In genomic region chr6:53627391-53628218, GRCh38 we compare ENCODE assay signal across 18 cellular contexts. TPM values are rescaled to one million over a fixed set of nuclear protein-coding genes. Genes with fewer than 3 reads are reported as not detected.
DNase-seq lines count a peak whose midpoint lies in the region; ATAC-seq, FAIRE-seq and TF ChIP-seq lines count a peak whose summit lies in the region.
"Had no signal": no experiment of that assay in that cellular context is flagged by ENCODE, and none has a peak within 500 bp of the region (broad histone marks: within the 10 kb centered on the region; RNA-seq: fewer than 3 reads in every experiment).

No MANE protein-coding gene starts in this region.

- TF ChIP-seq POLR2A in suprapubic skin (IDR thresholded peaks at IDR 0.05): no peak
- no peak for TF ChIP-seq POLR2A in thyroid gland (IDR thresholded peaks at IDR 0.05)

- peak; percentile 73 for FAIRE-seq in keratinocyte (lab: Jason Lieb, UNC)
- FAIRE-seq: GM18507, TTC549 had no signal

- no peaks in the 10 kb centered on the region for H3K4me1 ChIP-seq in ascending aorta
- peaks cover 65% of the 10 kb centered on the region for H3K4me1 ChIP-seq in keratinocyte (ENCODE audit: control insufficient read depth, extremely low read depth, insufficient read depth, low read length)
- H3K4me1 ChIP-seq in suprapubic skin: peaks cover 20% of the 10 kb centered on the region
- H3K4me1 ChIP-seq in left ventricle myocardium inferior: no peaks in the 10 kb centered on the region
- no peaks in the 10 kb centered on the region for H3K4me1 ChIP-seq in thyroid gland

- TF ChIP-seq EP300 in suprapubic skin (IDR thresholded peaks at IDR 0.05): no peak

- no peaks in the 10 kb centered on the region for H3K36me3 ChIP-seq in ascending aorta
- no peaks in the 10 kb centered on the region for H3K36me3 ChIP-seq in keratinocyte (ENCODE audit: control insufficient read depth in 2 of 2, extremely low read depth in 1 of 2, insufficient read depth in 2 of 2, low read length in 2 of 2)
- H3K36me3 ChIP-seq in suprapubic skin: no peaks in the 10 kb centered on the region
- no peaks in the 10 kb centered on the region for H3K36me3 ChIP-seq in left ventricle myocardium inferior
- H3K36me3 ChIP-seq in thyroid gland: no peaks in the 10 kb centered on the region
- H3K36me3 ChIP-seq: heart right ventricle had no signal

- H4K20me1 ChIP-seq in keratinocyte (ENCODE audit: control insufficient read depth, extremely low read depth, insufficient read depth, low read length): no peaks in the 10 kb centered on the region

- peak overlapping the region; percentile 77 for H3K9ac ChIP-seq in keratinocyte (ENCODE audit: control insufficient read depth, extremely low read depth, insufficient read depth, low read length)

- 58% methylated on average over 7 of the region's 7 CpGs for WGBS in suprapubic skin
- 88 to 93% methylated on average over 7 of the region's 7 CpGs for WGBS in thyroid gland, 2 donors

- ATAC-seq in GM21737 (IDR thresholded peaks at IDR 0.05; ENCODE audit: unreplicated experiment): no peak
- ATAC-seq: effector memory CD8-positive, alpha-beta T cell; heart right ventricle had no signal

- DNase-seq in Jurkat, Clone E6-1 (ENCODE audit: low read depth, low spot score): peak; percentile 10
- DNase-seq in ascending aorta (ENCODE audit: low spot score in 2 of 2): no peak
- no peak for DNase-seq in keratinocyte (ENCODE audit: low read depth, low spot score)
- DNase-seq in suprapubic skin (ENCODE audit: low spot score in 2 of 2): no peak
- no peak for DNase-seq in left ventricle myocardium inferior
- no peak for DNase-seq in NCI-H774 (lab: John Stamatoyannopoulos, UW)
- no peak for DNase-seq in thyroid gland
- DNase-seq: activated CD4-positive, alpha-beta T cell treated with anti-CD3 and anti-CD28 coated beads for 48 hours; activated effector memory CD4-positive, alpha-beta T cell treated with Interleukin-2 at 50 U/mL for 16 hours; effector memory CD8-positive, alpha-beta T cell; heart right ventricle; MV-4-11; NCI-H2081 treated with DMSO at 0.1 percent for 48 hours; retina had no signal

- no peak for TF ChIP-seq CTCF in ascending aorta (IDR thresholded peaks at IDR 0.05)
- TF ChIP-seq CTCF in keratinocyte (optimal IDR thresholded peaks at IDR 0.05 in 1 of 3, IDR thresholded peaks at IDR 0.05 in 1 of 3, conservative IDR thresholded peaks at IDR 0.05 in 1 of 3; ENCODE audit: extremely low read depth in 1 of 3, insufficient read depth in 2 of 3, low read length in 3 of 3): no peak
- TF ChIP-seq CTCF in suprapubic skin (IDR thresholded peaks at IDR 0.05): no peak
- TF ChIP-seq CTCF in left ventricle myocardium inferior (IDR thresholded peaks at IDR 0.05; ENCODE audit: borderline replicate concordance): no peak
- TF ChIP-seq CTCF in thyroid gland (IDR thresholded peaks at IDR 0.05): no peak

- H3K79me2 ChIP-seq in keratinocyte (ENCODE audit: control insufficient read depth, insufficient read depth, low read length): no peaks in the 10 kb centered on the region

- peak overlapping the region; percentile 79 for H3K4me2 ChIP-seq in keratinocyte (ENCODE audit: control insufficient read depth, extremely low read depth, insufficient read depth, low read depth, low read length)

- H3K4me3 ChIP-seq in Jurkat, Clone E6-1 (ENCODE audit: low read length): no peak overlapping the region
- H3K4me3 ChIP-seq in ascending aorta (peak overlapping the region; percentile 24 to 53), keratinocyte (ENCODE audit: control insufficient read depth in 2 of 3, extremely low read depth in 1 of 3, insufficient read depth in 2 of 3, low read depth in 1 of 3, low read length in 3 of 3) (peak overlapping the region; percentile 5 to 57 (median 30)), suprapubic skin (no peak overlapping the region), left ventricle myocardium inferior (no peak overlapping the region), thyroid gland (replicated peaks in 1 of 3) (no peak overlapping the region)
- H3K4me3 ChIP-seq: heart right ventricle had no signal

- H3K27me3 ChIP-seq in ascending aorta: no peaks in the 10 kb centered on the region
- no peaks in the 10 kb centered on the region for H3K27me3 ChIP-seq in keratinocyte (ENCODE audit: control insufficient read depth, extremely low read depth, insufficient read depth, low read length)
- no peaks in the 10 kb centered on the region for H3K27me3 ChIP-seq in suprapubic skin
- peaks cover 7% of the 10 kb centered on the region for H3K27me3 ChIP-seq in left ventricle myocardium inferior (ENCODE audit: low read depth)
- H3K27me3 ChIP-seq in thyroid gland: no peaks in the 10 kb centered on the region

- H2AFZ ChIP-seq in keratinocyte (ENCODE audit: control insufficient read depth, low read length): peak overlapping the region; percentile 49

- intact Hi-C loops in ascending aorta (cut with DNase I): no loop called here
- intact Hi-C loops in left ventricle myocardium inferior (cut with micrococcal nuclease): no loop called here
- intact Hi-C loops in thyroid gland (cut with DNase I): no loop called here

- H3K9me3 ChIP-seq in ascending aorta: no peaks in the 10 kb centered on the region
- no peaks in the 10 kb centered on the region for H3K9me3 ChIP-seq in keratinocyte (ENCODE audit: control insufficient read depth, low read depth, low read length)
- no peaks in the 10 kb centered on the region for H3K9me3 ChIP-seq in suprapubic skin
- H3K9me3 ChIP-seq in left ventricle myocardium inferior (replicated peaks): no peaks in the 10 kb centered on the region
- no peaks in the 10 kb centered on the region for H3K9me3 ChIP-seq in thyroid gland
- H3K9me3 ChIP-seq: heart right ventricle had no signal

- H3K27ac ChIP-seq in ascending aorta (peak overlapping the region in 1 of 2 donors; percentile 33), keratinocyte (ENCODE audit: control insufficient read depth, insufficient read depth, low read length) (peak overlapping the region; percentile 96), suprapubic skin (peak overlapping the region; percentile 44), left ventricle myocardium inferior (replicated peaks) (no peak overlapping the region), thyroid gland (no peak overlapping the region)
- H3K27ac ChIP-seq: heart right ventricle had no signal

- dilution Hi-C loops in keratinocyte (cut with MboI; ENCODE audit: extremely low pct_ligation_motif_present, low sequenced_read_pairs): no loop called here

- no peaks in the 10 kb centered on the region for H3K9me1 ChIP-seq in keratinocyte (ENCODE audit: control insufficient read depth, extremely low read depth, insufficient read depth, low read length)

RNA-seq across cellular contexts. Expression of gene KLHL31, which starts 38.0 kb away (rescaled TPM):
- polyA plus RNA-seq in Jurkat, Clone E6-1 (2012; ENCODE audit: insufficient read depth, insufficient read length): 0.25 TPM
- total RNA-seq in ascending aorta (0.21 TPM), suprapubic skin (1 to 10 TPM in 2 of 4 donors, under 1 TPM in 2; 0.79 to 5.4 (median 0.95) TPM), left ventricle myocardium inferior (299 TPM), thyroid gland (1 to 10 TPM in 2 of 4 donors, under 1 TPM in 2; 0.54 to 1.6 (median 1.0) TPM)
- 0.08 to 0.76 TPM (median 0.42 TPM) in 3 replicates for polyA plus RNA-seq in keratinocyte
- 1.1 TPM for polyA plus RNA-seq in keratinocyte (2011; ENCODE audit: low read depth)
- 0.17 and 0.26 TPM in 2 replicates for polyA plus RNA-seq in keratinocyte (2011; cell fraction: cytosol; rRNA removed)
- polyA plus RNA-seq in keratinocyte (2011; cell fraction: nucleus; rRNA removed): 3.1 and 3.2 TPM in 2 replicates
- 0.19 and 2.2 TPM in 2 replicates for polyA plus RNA-seq in keratinocyte (2012; ENCODE audit: low replicate concordance)
- 0.99 to 1.1 TPM in 2 of 3 replicates, not detected in the other for polyA minus RNA-seq in keratinocyte
- not detected for polyA minus RNA-seq in keratinocyte (2011; cell fraction: cytosol; rRNA and poly(A)+ RNA removed)
- 1.3 and 3.5 TPM in 2 replicates for polyA minus RNA-seq in keratinocyte (2011; cell fraction: nucleus; rRNA and poly(A)+ RNA removed)
- total RNA-seq: RPMI7951 had no signal

Comparison
In these comparisons a context has a peak if more than half of its experiments do, and no peak if none do; other contexts are left out.
1. H3K4me3 ChIP-seq: peak in ascending aorta (2 of 2) and keratinocyte (3 of 3); none in Jurkat, Clone E6-1 (single experiment), suprapubic skin (single experiment), left ventricle myocardium inferior (single experiment) and thyroid gland (0 of 3).
2. H3K27ac ChIP-seq: peak in keratinocyte (single experiment) and suprapubic skin (single experiment); none in left ventricle myocardium inferior (single experiment) and thyroid gland (0 of 3).
3. RNA of gene KLHL31, which starts 38.0 kb away (total RNA-seq): 299 TPM in left ventricle myocardium inferior (single experiment); 0.54 to 1.6 TPM in thyroid gland, 0.79 to 5.4 TPM in suprapubic skin and 0.21 TPM in ascending aorta (single experiment); every median in the first group is over 10 times any median in the second.